7 cellular contexts compared by ENCODE assay signal in the genomic region with DNA sequence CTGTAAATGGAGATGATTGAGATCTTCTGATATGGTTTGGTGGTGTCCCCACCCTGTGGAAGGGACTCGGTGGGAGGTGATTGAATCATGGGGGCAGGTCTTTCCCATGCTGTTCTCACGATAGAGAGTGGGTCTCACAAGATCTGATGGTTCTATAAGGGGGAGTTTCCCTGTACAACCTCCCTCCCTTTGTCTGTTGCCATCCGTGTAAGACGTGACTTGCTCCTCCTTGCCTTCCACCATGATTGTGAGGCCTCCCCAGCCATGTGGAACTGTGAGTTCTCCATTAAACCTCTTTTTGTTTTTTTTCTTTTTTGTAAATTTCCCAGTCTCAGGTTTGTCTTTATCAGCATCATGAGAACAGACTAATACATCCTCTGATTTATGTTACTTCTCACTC. TPM values are rescaled to one million over a fixed set of nuclear protein-coding genes. Genes with fewer than 3 reads are reported as not detected.
"Had no signal": no experiment of that assay in that cellular context is flagged by ENCODE, and none has a peak within 500 bp of the region (broad histone marks: within the 10 kb centered on the region; RNA-seq: fewer than 3 reads in every experiment).

No MANE protein-coding gene starts in this region.

RNA-seq across cellular contexts. Expression of gene PAGE5, which starts 55.1 kb away (rescaled TPM):
- total RNA-seq: activated CD4-positive, alpha-beta memory T cell treated with anti-CD3 and anti-CD28 coated beads, Interleukin-2, amount 10 ng/mL, durations not matched to agents 7 days and 5 days; activated CD4-positive, alpha-beta T cell treated with anti-CD3 and anti-CD28 coated beads, Interleukin-2, amount 10 ng/mL, durations not matched to agents 24 days and 14 days; activated CD4-positive, alpha-beta T cell treated with anti-CD3 and anti-CD28 coated beads, Interleukin-2, amount 10 ng/mL, durations not matched to agents 7 days and 5 days; activated CD8-positive, alpha-beta T cell treated with anti-CD3 and anti-CD28 coated beads for 36 hours; activated CD8-positive, alpha-beta T cell treated with anti-CD3 and anti-CD28 coated beads, Interleukin-2, amount 10 ng/mL, durations not matched to agents 7 days and 5 days; T-helper 1 cell treated with Interleukin-12 subunit alpha and Interleukin-12 subunit beta and Interleukin-4 antibody, amounts not matched to agents 30 ng/mL and 1 ng/mL, for 36 hours; WTC11 had no signal
